ENCODE assay signal across 8 cellular contexts in genomic region chr16:4358831-4359561, GRCh38.
DNase-seq lines count a peak whose midpoint lies in the region; ATAC-seq and TF ChIP-seq lines count a peak whose summit lies in the region.

No MANE protein-coding gene starts in this region.

- no peak overlapping the region for H3K4me3 Mint-ChIP-seq in central memory CD8-positive, alpha-beta T cell

- no peak overlapping the region for H3K4me3 ChIP-seq in AG09309 (ENCODE audit: control insufficient read depth, low read depth, low read length)
- H3K4me3 ChIP-seq in HFF-Myc (replicated peaks; ENCODE audit: low read depth, low read length), result no peak overlapping the region

- no peaks in the 10 kb centered on the region for H3K27me3 Mint-ChIP-seq in central memory CD8-positive, alpha-beta T cell

- peak overlapping the region; percentile 61 for H3K27ac Mint-ChIP-seq in central memory CD8-positive, alpha-beta T cell (ENCODE audit: low read depth)

- H3K4me1 Mint-ChIP-seq in central memory CD8-positive, alpha-beta T cell, result no peaks in the 10 kb centered on the region

- peak; percentile 76 to 87 for ATAC-seq in activated CD4-positive, CD25-positive, alpha-beta regulatory T cell treated with anti-CD3 and anti-CD28 coated beads, Interleukin-2, amount 50 U/mL, for 24 hours
- ATAC-seq in central memory CD8-positive, alpha-beta T cell (replicated peaks; ENCODE audit: extremely low read depth, poor library complexity, severe bottlenecking), result peak; percentile 71
- ATAC-seq in GM19395 (IDR thresholded peaks at IDR 0.05; ENCODE audit: unreplicated experiment), result no peak

- no peak for DNase-seq in AG09309 (ENCODE audit: low read depth)
- DNase-seq in HFF-Myc (ENCODE audit: extremely low read depth, low read depth), result no peak
- peak; percentile 52 to 64 for DNase-seq in central memory CD8-positive, alpha-beta T cell (ENCODE audit: low spot score in 2 of 2)
- peak; percentile 54 for DNase-seq in medulla oblongata (ENCODE audit: extremely low spot score)
- peak; percentile 31 to 51 for DNase-seq in stimulated activated CD8-positive, alpha-beta memory T cell treated with anti-CD3 and anti-CD28 coated beads, Interleukin-4, amount 100 ng/mL, for 4 hours (ENCODE audit: low read depth in 2 of 2, low spot score in 1 of 2)
- DNase-seq in Kasumi-1 (lab: John Stamatoyannopoulos, UW), result no peak

- no peaks in the 10 kb centered on the region for H3K9me3 Mint-ChIP-seq in central memory CD8-positive, alpha-beta T cell

- peaks cover 47% of the 10 kb centered on the region for H3K36me3 Mint-ChIP-seq in central memory CD8-positive, alpha-beta T cell (ENCODE audit: insufficient read depth)

- TF ChIP-seq CTCF in AG09309 (IDR thresholded peaks at IDR 0.05; ENCODE audit: control insufficient read depth, insufficient read depth, low read depth, low read length, missing control alignments) (peak; percentile 96), HFF-Myc (IDR thresholded peaks at IDR 0.05; ENCODE audit: low read depth, low read length, missing control alignments) (peak; percentile 94)

Comparison
In these comparisons a context has a peak if more than half of its experiments do, and no peak if none do; other contexts are left out.
1. DNase-seq: peak in central memory CD8-positive, alpha-beta T cell (2 of 2), medulla oblongata (single experiment) and stimulated activated CD8-positive, alpha-beta memory T cell treated with anti-CD3 and anti-CD28 coated beads, Interleukin-4, amount 100 ng/mL, for 4 hours (2 of 2); none in AG09309 (single experiment), HFF-Myc (single experiment) and Kasumi-1 (0 of 2).